In the genomic region with DNA sequence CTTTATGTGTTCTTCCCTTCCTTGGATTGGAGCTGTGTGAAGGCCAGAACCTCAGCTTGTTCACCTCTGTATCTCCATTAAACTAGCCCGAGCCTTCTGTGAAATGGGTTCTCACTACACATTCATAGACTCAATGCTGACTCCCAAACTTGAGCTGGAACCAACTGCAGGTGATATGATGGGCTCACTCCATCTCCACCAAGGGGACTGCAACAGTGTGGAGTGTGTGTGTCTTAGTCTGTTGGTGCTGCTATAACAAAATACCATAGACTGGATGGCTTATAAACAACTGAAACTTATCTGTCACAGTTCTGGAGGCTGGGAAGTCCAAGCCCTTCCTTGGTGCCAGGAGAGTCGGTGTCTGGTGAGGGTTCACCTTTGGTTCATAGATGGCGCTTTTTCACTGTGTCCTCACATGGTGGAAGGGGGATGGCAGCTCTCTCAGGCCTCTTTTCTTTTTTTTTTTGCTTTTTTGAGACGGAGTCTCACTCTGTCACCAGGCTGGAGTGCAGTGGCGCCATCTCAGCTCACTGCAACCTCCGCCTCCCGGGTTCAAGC, we compare ENCODE assay signal across 25 cellular contexts.
"Had no signal": no experiment of that assay in that cellular context is flagged by ENCODE, and none has a peak within 500 bp of the region (broad histone marks: within the 10 kb centered on the region; RNA-seq: fewer than 3 reads in every experiment).

No MANE protein-coding gene starts in this region.

- DNase-seq: activated CD4-positive, alpha-beta T cell treated with anti-CD3 and anti-CD28 coated beads for 1 hour; activated CD4-positive, alpha-beta T cell treated with anti-CD3 and anti-CD28 coated beads, Interleukin-2, amount 50 U/mL, for 1 hour; activated CD8-positive, alpha-beta memory T cell treated with anti-CD3 and anti-CD28 coated beads, Interleukin-2, amount 10 ng/mL, durations not matched to agents 7 days and 5 days; activated CD8-positive, alpha-beta T cell treated with anti-CD3 and anti-CD28 coated beads, Interleukin-2, amount 10 ng/mL, durations not matched to agents 7 days and 5 days; activated T-cell treated with anti-CD3 and anti-CD28 coated beads, Interleukin-2, amount 50 U/mL, for 48 hours; dermis blood vessel endothelial cell; effector CD4-positive, alpha-beta T cell; naive B cell; nephron progenitor cell; ovary; retina; sigmoid colon; stimulated activated CD4-positive, alpha-beta T cell treated with anti-CD3 and anti-CD28 coated beads, Interleukin-2, amount 100 ng/mL, for 48 hours; stimulated activated naive CD8-positive, alpha-beta T cell treated with anti-CD3 and anti-CD28 coated beads, Interleukin-15, Interleukin-2, amounts not matched to agents 100 U/mL and 50 U/mL, for 24 hours; testis; transverse colon had no signal

- H3K4me3 ChIP-seq: lung, ovary, prostate gland, sigmoid colon, testis, transverse colon had no signal

- H3K4me3 Mint-ChIP-seq: activated CD8-positive, alpha-beta memory T cell treated with anti-CD3 and anti-CD28 coated beads, Interleukin-2, amount 10 ng/mL, durations not matched to agents 7 days and 5 days; activated CD8-positive, alpha-beta T cell treated with anti-CD3 and anti-CD28 coated beads, Interleukin-2, amount 10 ng/mL, durations not matched to agents 7 days and 5 days; nephron progenitor cell; WTC11 had no signal

- H3K4me1 ChIP-seq: prostate gland, sigmoid colon, testis, transverse colon had no signal

- H3K27ac Mint-ChIP-seq: activated CD8-positive, alpha-beta memory T cell treated with anti-CD3 and anti-CD28 coated beads, Interleukin-2, amount 10 ng/mL, durations not matched to agents 7 days and 5 days; activated CD8-positive, alpha-beta T cell treated with anti-CD3 and anti-CD28 coated beads, Interleukin-2, amount 10 ng/mL, durations not matched to agents 7 days and 5 days; activated naive CD4-positive, alpha-beta T cell treated with anti-CD3 and anti-CD28 coated beads, Interleukin-2, amount 50 U/mL, for 72 hours; activated T-helper 2 cell treated with anti-CD3 and anti-CD28 coated beads, Interferon-gamma antibody, Interleukin-2, Interleukin-4, amounts not matched to agents 10 μg/mL and 5 μg/mL and 100 μg/mL, durations not matched to agents 14 hours and 24 hours and 36 hours; nephron progenitor cell; WTC11 had no signal

- H3K36me3 Mint-ChIP-seq: activated CD8-positive, alpha-beta memory T cell treated with anti-CD3 and anti-CD28 coated beads, Interleukin-2, amount 10 ng/mL, durations not matched to agents 7 days and 5 days; activated naive CD4-positive, alpha-beta T cell treated with anti-CD3 and anti-CD28 coated beads, Interleukin-2, amount 50 U/mL, for 72 hours; naive B cell had no signal

- FAIRE-seq: colon, endometrium, frontal cortex had no signal

- H3K36me3 ChIP-seq: neutrophil, ovary, prostate gland, sigmoid colon, transverse colon had no signal

- H3K27me3 ChIP-seq: neutrophil, ovary, sigmoid colon, testis, transverse colon had no signal

- H3K27ac ChIP-seq: neutrophil, ovary, prostate gland, sigmoid colon, testis, transverse colon had no signal

- H3K9me3 Mint-ChIP-seq: activated naive CD4-positive, alpha-beta T cell treated with anti-CD3 and anti-CD28 coated beads, Interleukin-2, amount 50 U/mL, for 72 hours; activated T-helper 2 cell treated with anti-CD3 and anti-CD28 coated beads, Interferon-gamma antibody, Interleukin-2, Interleukin-4, amounts not matched to agents 10 μg/mL and 5 μg/mL and 100 μg/mL, durations not matched to agents 14 hours and 24 hours and 36 hours; naive B cell; nephron progenitor cell had no signal

- H3K4me1 Mint-ChIP-seq: activated CD8-positive, alpha-beta memory T cell treated with anti-CD3 and anti-CD28 coated beads, Interleukin-2, amount 10 ng/mL, durations not matched to agents 7 days and 5 days had no signal

- H3K9me3 ChIP-seq: neutrophil, ovary, prostate gland, sigmoid colon, testis, transverse colon had no signal
